ENCODE assay signal across 25 cellular contexts in genomic region chr10:69980672-69981071, GRCh38.
"Had no signal": no experiment of that assay in that cellular context is flagged by ENCODE, and none has a peak within 500 bp of the region (broad histone marks: within the 10 kb centered on the region; RNA-seq: fewer than 3 reads in every experiment).

No MANE protein-coding gene starts in this region.

- H3K4me1 Mint-ChIP-seq: naive B cell had no signal

- H3K27ac Mint-ChIP-seq: immature natural killer cell, mesothelial cell of epicardium, naive B cell had no signal

- H3K27me3 ChIP-seq: dorsolateral prefrontal cortex, hepatocyte had no signal

- H3K9me3 ChIP-seq: mucosa of descending colon had no signal

- H3K79me2 ChIP-seq: hepatocyte had no signal

- H3K4me3 Mint-ChIP-seq: immature natural killer cell, mesothelial cell of epicardium had no signal

- ATAC-seq: gastroesophageal sphincter, heart left ventricle, left cardiac atrium, left lung, left ventricle myocardium superior, lower lobe of right lung, mucosa of descending colon had no signal

- H3K36me3 ChIP-seq: esophagus squamous epithelium, gastroesophageal sphincter, heart left ventricle, left lung, lower lobe of right lung had no signal

- DNase-seq: dermis blood vessel endothelial cell; dorsolateral prefrontal cortex; effector CD4-positive, alpha-beta T cell; effector memory CD4-positive, alpha-beta T cell; erythroblast; esophagus squamous epithelium; foreskin fibroblast; foreskin melanocyte; heart left ventricle; hypothalamus; immature natural killer cell; islet precursor cell; left cardiac atrium; left lung; left ventricle myocardium superior; lower lobe of right lung; mesenchymal stem cell; mucosa of descending colon; naive B cell had no signal

- H3K27ac ChIP-seq: coronary artery, dorsolateral prefrontal cortex, epithelial cell of prostate, esophagus squamous epithelium, gastroesophageal sphincter, heart left ventricle, hepatocyte, left lung, lower lobe of right lung had no signal

- H3K4me1 ChIP-seq: esophagus squamous epithelium, gastroesophageal sphincter, heart left ventricle, left lung, lower lobe of right lung had no signal

- H3K4me2 ChIP-seq: hepatocyte had no signal

- FAIRE-seq: colon had no signal

- H2AFZ ChIP-seq: hepatocyte had no signal

- H3K4me3 ChIP-seq: coronary artery, dorsolateral prefrontal cortex, esophagus squamous epithelium, gastroesophageal sphincter, heart left ventricle, hepatocyte, left lung, lower lobe of right lung, mucosa of descending colon had no signal
